15 cellular contexts compared by ENCODE assay signal in genomic region chr20:23635768-23636090, GRCh38. TPM values are rescaled to one million over a fixed set of nuclear protein-coding genes. Genes with fewer than 3 reads are reported as not detected.
A peak's percentile ranks its signal among the peaks of the same experiment; 100 is the strongest.
DNase-seq lines count a peak whose midpoint lies in the region; ATAC-seq, FAIRE-seq and TF ChIP-seq lines count a peak whose summit lies in the region.
"Not testable (repeated sequence)": the region's sequence is repeated elsewhere in the genome, so short reads cannot be mapped to it uniquely, and the experiment has no call there.
"Had no signal": no experiment of that assay in that cellular context is flagged by ENCODE, and none has a peak within 500 bp of the region (broad histone marks: within the 10 kb centered on the region; RNA-seq: fewer than 3 reads in every experiment).

No MANE protein-coding gene starts in this region.

- peak; percentile 1 for ATAC-seq in gastrocnemius medialis
- ATAC-seq in upper lobe of right lung = not testable (repeated sequence)

- TF ChIP-seq CTCF in CD14-positive monocyte (IDR thresholded peaks at IDR 0.05); SK-N-SH (IDR thresholded peaks at IDR 0.05); bronchial epithelial cell (IDR thresholded peaks at IDR 0.05; ENCODE audit: insufficient read depth, low read length, severe bottlenecking); esophagus muscularis mucosa (IDR thresholded peaks at IDR 0.05); right atrium auricular region (IDR thresholded peaks at IDR 0.05); gastrocnemius medialis (IDR thresholded peaks at IDR 0.05 in 4 of 5, conservative IDR thresholded peaks at IDR 0.05 in 1 of 5); upper lobe of right lung (IDR thresholded peaks at IDR 0.05): not testable (repeated sequence)

- peak overlapping the region in 1 of 7 donors; percentile 66 for H3K27ac Mint-ChIP-seq in CD14-positive monocyte

- not testable (repeated sequence) for H3K9me2 ChIP-seq in SK-N-SH

- peaks cover 22% of the 10 kb centered on the region for H3K79me2 ChIP-seq in SK-N-SH (ENCODE audit: insufficient read depth)

- peaks cover 40 to 54% of the 10 kb centered on the region in 2 donors for H3K36me3 Mint-ChIP-seq in CD14-positive monocyte

- not testable (repeated sequence) for H3K9me3 ChIP-seq in SK-N-SH; esophagus muscularis mucosa; right atrium auricular region; muscle layer of duodenum (ENCODE audit: control insufficient read depth in 1 of 2, low read length in 2 of 2); gastrocnemius medialis; upper lobe of right lung

- TF ChIP-seq POLR2A in esophagus muscularis mucosa (IDR thresholded peaks at IDR 0.05; ENCODE audit: low read depth); gastrocnemius medialis (IDR thresholded peaks at IDR 0.05): not testable (repeated sequence)

- H2AFZ ChIP-seq in SK-N-SH (ENCODE audit: low read depth) = not testable (repeated sequence)

- H3F3A ChIP-seq in SK-N-SH (replicated peaks; ENCODE audit: insufficient read depth) = not testable (repeated sequence)

- FAIRE-seq in bronchial epithelial cell (lab: Jason Lieb, UNC) = peak; percentile 97

- H3K4me3 Mint-ChIP-seq in CD14-positive monocyte = peak overlapping the region; percentile 89 to 97

- intact Hi-C loops in CD14-positive monocyte (cut with micrococcal nuclease); esophagus muscularis mucosa (cut with DNase I); upper lobe of right lung (cut with DNase I): not testable (repeated sequence)
- intact Hi-C loops in gastrocnemius medialis (cut with DNase I; ENCODE audit: low total_unique reads) = loop anchor here (1.0 to 10.0 kb wide), 5 partner anchors 211 to 1417 kb away; partner anchors contain the start of gene NAPB

- WGBS in SK-N-SH (ENCODE audit: low lambda C conversion rate) = 81% methylated on average over 2 of the region's 2 CpGs
- WGBS in esophagus muscularis mucosa = 36% methylated on average over 1 of the region's 2 CpGs

- POLR2A ChIA-PET in SK-N-SH (lab: Yijun Ruan, JAX) = not testable (repeated sequence)

- H3K36me3 ChIP-seq in SK-N-SH (replicated peaks in 1 of 2; ENCODE audit: control insufficient read depth in 1 of 2, insufficient read depth in 2 of 2, low read length in 1 of 2) (peaks cover 0 to 13% of the 10 kb centered on the region in 2 experiments), esophagus muscularis mucosa (peaks cover 14 to 40% (median 35%) of the 10 kb centered on the region in 4 donors), right atrium auricular region (peaks cover 21% of the 10 kb centered on the region), muscle layer of duodenum (ENCODE audit: control insufficient read depth in 1 of 2, insufficient read depth in 2 of 2, low read length in 2 of 2) (peaks cover 16 to 21% of the 10 kb centered on the region in 2 donors), gastrocnemius medialis (peaks cover 0 to 14% of the 10 kb centered on the region in 2 donors), upper lobe of right lung (peaks cover 20% of the 10 kb centered on the region)
- not testable (repeated sequence) for H3K36me3 ChIP-seq in bronchial epithelial cell (ENCODE audit: control insufficient read depth, insufficient read depth, low read length)

- H3K4me1 Mint-ChIP-seq in CD14-positive monocyte = peaks cover 82% of the 10 kb centered on the region

- not testable (repeated sequence) for H3K9ac ChIP-seq in SK-N-SH

- H3K27ac ChIP-seq in SK-N-SH (ENCODE audit: low read depth in 2 of 2, low read length in 1 of 2); muscle layer of duodenum (ENCODE audit: low read length); upper lobe of right lung: not testable (repeated sequence)
- H3K27ac ChIP-seq in esophagus muscularis mucosa (replicated peaks in 1 of 4) = peak overlapping the region; percentile 92 to 97 (median 96)
- H3K27ac ChIP-seq in right atrium auricular region = peak overlapping the region; percentile 98
- H3K27ac ChIP-seq in gastrocnemius medialis = peak overlapping the region; percentile 96 to 100 (median 96)

- TF ChIP-seq RAD21 in SK-N-SH (IDR thresholded peaks at IDR 0.05; ENCODE audit: low read length) = not testable (repeated sequence)

- peak overlapping the region; percentile 98; the same call in 1 of the 2 replicates for H3K4me2 ChIP-seq in SK-N-SH

- H3K27me3 ChIP-seq in SK-N-SH (ENCODE audit: insufficient read depth); bronchial epithelial cell (ENCODE audit: control insufficient read depth, insufficient read depth, low read length); esophagus muscularis mucosa; right atrium auricular region; muscle layer of duodenum (ENCODE audit: low read depth, low read length); gastrocnemius medialis; upper lobe of right lung: not testable (repeated sequence)

- H4K20me1 ChIP-seq in SK-N-SH (ENCODE audit: insufficient read depth) = not testable (repeated sequence)

- in situ Hi-C loops in gastrocnemius medialis (cut with MboI; ENCODE audit: low sequenced_read_pairs in 4 of 4) = loop anchor here (10.0 to 25.0 kb wide), 4 partner anchors 271 to 1427 kb away; partner anchors contain the start of genes ACSS1 (in 2 of the 4), GZF1 (in 2 of the 4) and APMAP (in 1 of the 4)

- not testable (repeated sequence) for H3K4me3 ChIP-seq in SK-N-SH (ENCODE audit: low read depth in 2 of 2, low read length in 1 of 2); bronchial epithelial cell (ENCODE audit: low read depth, low read length)
- H3K4me3 ChIP-seq in esophagus muscularis mucosa = peak overlapping the region; percentile 80 to 84 (median 82)
- H3K4me3 ChIP-seq in right atrium auricular region = peak overlapping the region; percentile 83 to 97
- peak overlapping the region; percentile 69 to 88 for H3K4me3 ChIP-seq in muscle layer of duodenum (ENCODE audit: low read depth in 1 of 2, low read length in 2 of 2)
- peak overlapping the region; percentile 70 to 98 (median 83) for H3K4me3 ChIP-seq in gastrocnemius medialis
- H3K4me3 ChIP-seq in upper lobe of right lung = peak overlapping the region; percentile 90

- H3K4me1 ChIP-seq in SK-N-SH (ENCODE audit: control insufficient read depth in 1 of 2, insufficient read depth in 2 of 2, low read depth in 1 of 2, low read length in 1 of 2) (peaks cover 4 to 10% of the 10 kb centered on the region in 2 experiments; a peak in 1 of 4 replicates), esophagus muscularis mucosa (peaks cover 22 to 65% (median 57%) of the 10 kb centered on the region in 4 donors), right atrium auricular region (peaks cover 0 to 39% of the 10 kb centered on the region in 2 donors), muscle layer of duodenum (ENCODE audit: control insufficient read depth in 1 of 2, insufficient read depth in 2 of 2, low read length in 2 of 2) (peaks cover 9 to 36% of the 10 kb centered on the region in 2 donors), gastrocnemius medialis (peaks cover 42 to 55% of the 10 kb centered on the region in 2 donors), upper lobe of right lung (peaks cover 16% of the 10 kb centered on the region)

- CTCF ChIA-PET in SK-N-SH (lab: Yijun Ruan, JAX) = not testable (repeated sequence)

- not testable (repeated sequence) for DNase-seq in CD14-positive monocyte (ENCODE audit: low spot score); SK-N-SH; bronchial epithelial cell (ENCODE audit: low read depth); esophagus muscularis mucosa (ENCODE audit: extremely low spot score); right atrium auricular region (ENCODE audit: low spot score); gastrocnemius medialis; upper lobe of right lung

- H3K9me3 Mint-ChIP-seq in CD14-positive monocyte = not testable (repeated sequence)

- not testable (repeated sequence) for TF ChIP-seq EP300 in SK-N-SH (IDR thresholded peaks at IDR 0.05; ENCODE audit: borderline replicate concordance in 1 of 2, low read depth in 1 of 2, low read length in 1 of 2); esophagus muscularis mucosa (IDR thresholded peaks at IDR 0.05)

- not testable (repeated sequence) for H3K27me3 Mint-ChIP-seq in CD14-positive monocyte (ENCODE audit: low read depth in 3 of 3)

RNA-seq across cellular contexts. Expression of gene CST3, which starts 2.0 kb away (rescaled TPM):
- 1,000 to 10,000 TPM; 2,657 to 3,222 TPM for polyA plus RNA-seq in CD14-positive monocyte
- polyA plus RNA-seq in SK-N-SH (2012; rRNA removed) = 328 and 428 TPM in 2 replicates
- 172 and 280 TPM in 2 replicates for polyA plus RNA-seq in SK-N-SH (2012; cell fraction: cytosol; rRNA removed)
- 113 and 174 TPM in 2 replicates for polyA plus RNA-seq in SK-N-SH (2012; cell fraction: nucleus; rRNA removed)
- 82.7 and 124 TPM in 2 replicates for total RNA-seq in bronchial epithelial cell
- total RNA-seq in esophagus muscularis mucosa = 1,000 to 10,000 TPM; 1,253 to 2,184 (median 1,709) TPM
- total RNA-seq in right atrium auricular region = 100 to 1,000 TPM; 884 to 914 TPM
- 1,000 to 10,000 TPM in 1 of 4 donors, 100 to 1,000 TPM in 3; 461 to 1,821 (median 697) TPM for total RNA-seq in gastrocnemius medialis
- total RNA-seq in upper lobe of right lung = 666 TPM

RNA-seq across cellular contexts. Expression of gene CST9, which starts 30.0 kb away (rescaled TPM):
- polyA plus RNA-seq in CD14-positive monocyte (under 1 TPM in 1 of 2 donors, not detected in 1; 0.13 TPM), SK-N-SH (2012; rRNA removed) (not detected in 2 replicates)
- polyA plus RNA-seq in SK-N-SH (2012; cell fraction: cytosol; rRNA removed) = not detected in 2 replicates
- polyA plus RNA-seq in SK-N-SH (2012; cell fraction: nucleus; rRNA removed) = not detected in 2 replicates
- total RNA-seq in bronchial epithelial cell (not detected in 2 replicates), esophagus muscularis mucosa (not detected), right atrium auricular region (not detected), gastrocnemius medialis (not detected), upper lobe of right lung (not detected)
- total RNA-seq: A673, Daoy, endothelial cell of umbilical vein, IMR-90, left colon, mucosa of descending colon had no signal
- polyA plus RNA-seq: BJ, endothelial cell of umbilical vein, IMR-90 had no signal

RNA-seq across cellular contexts. Expression of gene CST4, which starts 53.1 kb away (rescaled TPM):
- polyA plus RNA-seq in CD14-positive monocyte (not detected), SK-N-SH (2012; rRNA removed) (not detected in 2 replicates)
- polyA plus RNA-seq in SK-N-SH (2012; cell fraction: cytosol; rRNA removed) = not detected in 2 replicates
- polyA plus RNA-seq in SK-N-SH (2012; cell fraction: nucleus; rRNA removed) = not detected in 2 replicates
- total RNA-seq in bronchial epithelial cell (not detected in 2 replicates), esophagus muscularis mucosa (not detected), right atrium auricular region (not detected), gastrocnemius medialis (not detected), upper lobe of right lung (not detected)
- total RNA-seq: A673, Daoy, endothelial cell of umbilical vein, IMR-90, left colon, mucosa of descending colon had no signal
- polyA plus RNA-seq: BJ, endothelial cell of umbilical vein, IMR-90 had no signal
